8 cellular contexts compared by ENCODE assay signal in genomic region chr1:8524637-8525157, GRCh38.
DNase-seq lines count a peak whose midpoint lies in the region; ATAC-seq and TF ChIP-seq lines count a peak whose summit lies in the region.

No MANE protein-coding gene starts in this region.

- H2BK15ac ChIP-seq in mesendoderm (replicated peaks; ENCODE audit: low read depth): no peak overlapping the region

- no peak overlapping the region for H3K23ac ChIP-seq in mesendoderm (ENCODE audit: low read length)

- H3K79me1 ChIP-seq in mesendoderm (ENCODE audit: low read length): peaks cover 9% of the 10 kb centered on the region

- ATAC-seq in GM21526 (IDR thresholded peaks at IDR 0.05; ENCODE audit: low FRiP score, unreplicated experiment): no peak
- ATAC-seq in GM18858 (IDR thresholded peaks at IDR 0.05; ENCODE audit: unreplicated experiment): no peak
- no peak for ATAC-seq in HG02973 (IDR thresholded peaks at IDR 0.05; ENCODE audit: unreplicated experiment)

- H3K4me3 ChIP-seq in MG63 (peak overlapping the region; percentile 44), epithelial cell of proximal tubule (ENCODE audit: low read depth, low read length) (peak overlapping the region; percentile 68), mesendoderm (ENCODE audit: low read length) (no peak overlapping the region)

- H4K5ac ChIP-seq in mesendoderm (ENCODE audit: low read length): no peak overlapping the region

- H3K18ac ChIP-seq in mesendoderm (ENCODE audit: low read length): no peak overlapping the region

- H3K4ac ChIP-seq in mesendoderm (ENCODE audit: low read depth, low read length): no peak overlapping the region

- H3K27ac ChIP-seq in C4-2B: peak overlapping the region; percentile 59
- no peak overlapping the region for H3K27ac ChIP-seq in mesendoderm (ENCODE audit: low read depth, low read length)

- H3K79me2 ChIP-seq in mesendoderm (ENCODE audit: control insufficient read depth, insufficient read depth, low read length): peaks cover 6% of the 10 kb centered on the region

- no peak overlapping the region for H3K56ac ChIP-seq in mesendoderm (ENCODE audit: low read length)

- no peaks in the 10 kb centered on the region for H3K9me3 ChIP-seq in MG63

- DNase-seq in MG63 (no peak), epithelial cell of proximal tubule (ENCODE audit: low read depth) (no peak), pons (ENCODE audit: low spot score) (peak; percentile 49), mesendoderm (no peak)

- no peak overlapping the region for H2AK5ac ChIP-seq in mesendoderm (ENCODE audit: low read length)

- peaks cover 7% of the 10 kb centered on the region for H3K4me1 ChIP-seq in mesendoderm (ENCODE audit: control insufficient read depth, low read depth, low read length)

- H3K36me3 ChIP-seq in MG63 (no peaks in the 10 kb centered on the region; the same call in 1 of the 2 replicates), mesendoderm (ENCODE audit: control insufficient read depth, insufficient read depth, low read length) (no peaks in the 10 kb centered on the region)

- TF ChIP-seq CTCF in C4-2B (conservative IDR thresholded peaks at IDR 0.05): no peak
- no peak for TF ChIP-seq CTCF in epithelial cell of proximal tubule (conservative IDR thresholded peaks at IDR 0.05; ENCODE audit: low read depth, low read length)

- H3K27me3 ChIP-seq in MG63: no peaks in the 10 kb centered on the region
- no peaks in the 10 kb centered on the region for H3K27me3 ChIP-seq in mesendoderm (ENCODE audit: insufficient read depth, low read length, poor library complexity)

- H4K8ac ChIP-seq in mesendoderm (ENCODE audit: low read depth, low read length): no peak overlapping the region

- no peak overlapping the region for H2BK5ac ChIP-seq in mesendoderm (ENCODE audit: low read length)

- H3K4me2 ChIP-seq in mesendoderm (ENCODE audit: low read length): no peak overlapping the region

- no peak overlapping the region for H2BK120ac ChIP-seq in mesendoderm (ENCODE audit: low read depth, low read length)

- 100% methylated on average over 1 of the region's 2 CpGs for WGBS in mesendoderm (ENCODE audit: extremely low coverage, insufficient coverage, low lambda C conversion rate)

- no peak overlapping the region for H3K9ac ChIP-seq in mesendoderm (ENCODE audit: low read length)
